In the genomic region with DNA sequence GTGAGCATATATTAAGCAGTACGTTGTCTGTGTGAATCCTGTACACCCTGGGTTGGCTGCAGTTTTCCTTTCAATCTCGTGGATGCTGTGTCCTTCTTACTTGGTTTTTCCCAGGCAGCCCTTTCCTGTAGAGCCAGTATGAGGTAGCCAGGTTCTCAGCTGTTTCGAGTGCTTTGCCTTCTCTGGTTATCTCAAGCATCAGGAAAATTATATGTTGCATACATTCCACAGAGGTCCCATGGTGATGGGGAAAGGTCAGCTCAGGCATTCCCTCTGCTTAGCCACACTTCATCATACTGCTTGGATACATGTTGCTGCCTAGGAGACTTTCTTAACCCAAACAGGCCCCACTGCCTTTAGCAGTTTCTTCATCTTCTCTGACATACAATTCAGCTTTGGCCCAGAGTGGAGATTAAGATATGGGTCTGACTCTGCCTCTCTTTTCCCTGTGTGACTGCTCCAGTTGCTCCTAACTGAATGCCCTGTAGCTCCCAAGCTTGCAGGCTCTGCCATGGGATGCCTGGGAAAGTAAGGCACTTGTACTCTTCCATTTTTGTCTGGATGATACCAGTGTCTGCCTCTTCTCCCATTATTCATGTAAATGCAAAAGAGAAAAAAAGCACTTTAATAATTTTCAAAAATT, we compare ENCODE assay signal across 14 cellular contexts. TPM values are rescaled to one million over a fixed set of nuclear protein-coding genes. Genes with fewer than 3 reads are reported as not detected.
DNase-seq lines count a peak whose midpoint lies in the region; ATAC-seq, FAIRE-seq and TF ChIP-seq lines count a peak whose summit lies in the region.
"Had no signal": no experiment of that assay in that cellular context is flagged by ENCODE, and none has a peak within 500 bp of the region (broad histone marks: within the 10 kb centered on the region; RNA-seq: fewer than 3 reads in every experiment).

No MANE protein-coding gene starts in this region.

- peak overlapping the region; percentile 52 to 76 (median 68) for H3K4me3 Mint-ChIP-seq in brain
- H3K4me3 Mint-ChIP-seq in activated naive CD8-positive, alpha-beta T cell treated with anti-CD3 and anti-CD28 coated beads, Interleukin-2, amount 50 U/mL, for 24 hours = no peak overlapping the region
- no peak overlapping the region for H3K4me3 Mint-ChIP-seq in CD8-positive, alpha-beta T cell
- H3K4me3 Mint-ChIP-seq: activated T-cell treated with anti-CD3 and anti-CD28 coated beads, Interleukin-2, amount 50 U/mL, for 72 hours; stimulated activated effector memory CD8-positive, alpha-beta T cell treated with anti-CD3 and anti-CD28 coated beads, Interleukin-12 subunit alpha, Interleukin-12 subunit beta, amount 100 ng/mL, for 72 hours; T-helper 1 cell treated with Interleukin-12 subunit alpha and Interleukin-12 subunit beta and Interleukin-4 antibody, amounts not matched to agents 30 μg/mL and 1 μg/mL, for 36 hours had no signal

- DNase-seq in A549 (ENCODE audit: low read depth in 1 of 2, low spot score in 1 of 2) (peak in 1 of 2 experiments; percentile 28), HS-27A (ENCODE audit: low read depth) (peak; percentile 71), left lung (no peak), omental fat pad (ENCODE audit: low spot score) (no peak)
- no peak for DNase-seq in activated naive CD8-positive, alpha-beta T cell treated with anti-CD3 and anti-CD28 coated beads, Interleukin-2, amount 50 U/mL, for 24 hours
- no peak for DNase-seq in activated effector memory CD4-positive, alpha-beta T cell treated with Interleukin-2 at 50 U/mL for 16 hours
- no peak for DNase-seq in CD8-positive, alpha-beta T cell
- DNase-seq: activated T-cell treated with anti-CD3 and anti-CD28 coated beads, Interleukin-2, amount 50 U/mL, for 72 hours; NCI-H187 treated with DMSO at 0.1 percent for 48 hours; small intestine had no signal

- POLR2A ChIA-PET in A549 (lab: Yijun Ruan, JAX) = interaction anchor here (1.1 to 1.5 kb wide), 2 partner anchors 10 to 12 kb away, joined by 3 to 6 read pairs; a partner anchor contains a TSS
- POLR2A ChIA-PET in CD8-positive, alpha-beta T cell (lab: Charles Lee) = no interaction called here

- H3K4me1 Mint-ChIP-seq in brain = peaks cover 83% of the 10 kb centered on the region
- peaks cover 5% of the 10 kb centered on the region for H3K4me1 Mint-ChIP-seq in activated naive CD8-positive, alpha-beta T cell treated with anti-CD3 and anti-CD28 coated beads, Interleukin-2, amount 50 U/mL, for 24 hours
- peaks cover 5% of the 10 kb centered on the region for H3K4me1 Mint-ChIP-seq in CD8-positive, alpha-beta T cell (ENCODE audit: low read depth)
- H3K4me1 Mint-ChIP-seq: stimulated activated effector memory CD8-positive, alpha-beta T cell treated with anti-CD3 and anti-CD28 coated beads, Interleukin-12 subunit alpha, Interleukin-12 subunit beta, amount 100 ng/mL, for 72 hours had no signal

- peaks cover 0 to 4% (median 3%) of the 10 kb centered on the region in 5 experiments for H3K9me3 Mint-ChIP-seq in brain
- no peaks in the 10 kb centered on the region for H3K9me3 Mint-ChIP-seq in activated naive CD8-positive, alpha-beta T cell treated with anti-CD3 and anti-CD28 coated beads, Interleukin-2, amount 50 U/mL, for 24 hours
- H3K9me3 Mint-ChIP-seq in CD8-positive, alpha-beta T cell = no peaks in the 10 kb centered on the region
- H3K9me3 Mint-ChIP-seq: T-helper 1 cell treated with Interleukin-12 subunit alpha and Interleukin-12 subunit beta and Interleukin-4 antibody, amounts not matched to agents 30 μg/mL and 1 μg/mL, for 36 hours had no signal

- no peak for TF ChIP-seq POLR2A in A549 (IDR thresholded peaks at IDR 0.05; ENCODE audit: low read length)

- peak overlapping the region; percentile 77 for H3K4me2 ChIP-seq in A549
- H3K4me2 ChIP-seq: BLaER1 had no signal

- H3K27ac ChIP-seq in A549 (peak overlapping the region; percentile 62 to 84), left lung (peak overlapping the region; percentile 10 to 28)
- no peak overlapping the region for H3K27ac ChIP-seq in CD8-positive, alpha-beta T cell (ENCODE audit: low read depth, low read length)
- H3K27ac ChIP-seq: BLaER1 had no signal

- H3K36me3 Mint-ChIP-seq in brain = peaks cover 4% of the 10 kb centered on the region
- no peaks in the 10 kb centered on the region for H3K36me3 Mint-ChIP-seq in activated naive CD8-positive, alpha-beta T cell treated with anti-CD3 and anti-CD28 coated beads, Interleukin-2, amount 50 U/mL, for 24 hours (ENCODE audit: low read depth)
- no peaks in the 10 kb centered on the region for H3K36me3 Mint-ChIP-seq in CD8-positive, alpha-beta T cell
- H3K36me3 Mint-ChIP-seq: stimulated activated effector memory CD8-positive, alpha-beta T cell treated with anti-CD3 and anti-CD28 coated beads, Interleukin-12 subunit alpha, Interleukin-12 subunit beta, amount 100 ng/mL, for 72 hours had no signal

- no peaks in the 10 kb centered on the region for H3K27me3 Mint-ChIP-seq in brain
- peaks cover 51% of the 10 kb centered on the region for H3K27me3 Mint-ChIP-seq in activated naive CD8-positive, alpha-beta T cell treated with anti-CD3 and anti-CD28 coated beads, Interleukin-2, amount 50 U/mL, for 24 hours
- H3K27me3 Mint-ChIP-seq in CD8-positive, alpha-beta T cell (ENCODE audit: low read depth) = no peaks in the 10 kb centered on the region

- no peak for TF ChIP-seq RAD21 in A549 (conservative IDR thresholded peaks at IDR 0.05 in 1 of 2, IDR thresholded peaks at IDR 0.05 in 1 of 2)

- H3K36me3 ChIP-seq in left lung = no peaks in the 10 kb centered on the region
- no peaks in the 10 kb centered on the region for H3K36me3 ChIP-seq in CD8-positive, alpha-beta T cell (ENCODE audit: insufficient read depth, low read length)
- H3K36me3 ChIP-seq: BLaER1 had no signal

- ATAC-seq in A549 (peak; percentile 71 to 84), left lung (peak; percentile 85), omental fat pad (ENCODE audit: low FRiP score) (no peak)
- no peak for ATAC-seq in activated naive CD8-positive, alpha-beta T cell treated with anti-CD3 and anti-CD28 coated beads, Interleukin-2, amount 50 U/mL, for 24 hours
- ATAC-seq in CD8-positive, alpha-beta T cell = no peak
- ATAC-seq: activated T-cell treated with anti-CD3 and anti-CD28 coated beads, Interleukin-2, amount 50 U/mL, for 72 hours; stimulated activated effector memory CD8-positive, alpha-beta T cell treated with anti-CD3 and anti-CD28 coated beads, Interleukin-12 subunit alpha, Interleukin-12 subunit beta, amount 100 ng/mL, for 72 hours had no signal

- FAIRE-seq in A549 (lab: Jason Lieb, UNC) = no peak
- FAIRE-seq: small intestine had no signal

- 11% methylated on average over 3 of the region's 3 CpGs for WGBS in A549 (ENCODE audit: missing lambda C conversion rate)

- no peak for TF ChIP-seq EP300 in A549 (IDR thresholded peaks at IDR 0.05)

- H3K27ac Mint-ChIP-seq in brain = peak overlapping the region in 4 of 5 experiments; percentile 34 to 91 (median 66)
- no peak overlapping the region for H3K27ac Mint-ChIP-seq in activated naive CD8-positive, alpha-beta T cell treated with anti-CD3 and anti-CD28 coated beads, Interleukin-2, amount 50 U/mL, for 24 hours
- no peak overlapping the region for H3K27ac Mint-ChIP-seq in CD8-positive, alpha-beta T cell
- H3K27ac Mint-ChIP-seq: activated T-cell treated with anti-CD3 and anti-CD28 coated beads, Interleukin-2, amount 50 U/mL, for 72 hours; stimulated activated effector memory CD8-positive, alpha-beta T cell treated with anti-CD3 and anti-CD28 coated beads, Interleukin-12 subunit alpha, Interleukin-12 subunit beta, amount 100 ng/mL, for 72 hours; T-helper 1 cell treated with Interleukin-12 subunit alpha and Interleukin-12 subunit beta and Interleukin-4 antibody, amounts not matched to agents 30 μg/mL and 1 μg/mL, for 36 hours had no signal

- peak overlapping the region; percentile 8; the same call in 1 of the 3 replicates for H3K4me3 ChIP-seq in A549
- H3K4me3 ChIP-seq in left lung = no peak overlapping the region
- no peak overlapping the region for H3K4me3 ChIP-seq in CD8-positive, alpha-beta T cell (ENCODE audit: low read depth, low read length)
- H3K4me3 ChIP-seq: BLaER1 had no signal

- H3K9me3 ChIP-seq in A549 (no peaks in the 10 kb centered on the region), left lung (no peaks in the 10 kb centered on the region)
- H3K9me3 ChIP-seq in CD8-positive, alpha-beta T cell (ENCODE audit: low read length) = no peaks in the 10 kb centered on the region
- H3K9me3 ChIP-seq: BLaER1 had no signal

- H3K4me1 ChIP-seq in A549 = peaks cover 85% of the 10 kb centered on the region
- peaks cover 0 to 12% of the 10 kb centered on the region in 2 donors for H3K4me1 ChIP-seq in left lung
- peaks cover under 1% of the 10 kb centered on the region for H3K4me1 ChIP-seq in CD8-positive, alpha-beta T cell (ENCODE audit: insufficient read depth, low read length)

- CTCF ChIA-PET in A549 (lab: Yijun Ruan, JAX) = interaction anchor here (1.0 to 6.2 kb wide), 4 partner anchors 11 to 247 kb away, joined by 3 to 39 read pairs (median 3); a partner anchor contains a TSS
- CTCF ChIA-PET in CD8-positive, alpha-beta T cell (lab: Charles Lee) = interaction anchor here (1.1 kb wide), 1 partner anchor 12 kb away, joined by 4 read pairs; no protein-coding TSS in a partner anchor

- TF ChIP-seq CTCF in A549 (IDR thresholded peaks at IDR 0.05) = no peak
- no peak for TF ChIP-seq CTCF in brain (conservative IDR thresholded peaks at IDR 0.05)
- TF ChIP-seq CTCF in left lung (IDR thresholded peaks at IDR 0.05) = no peak
- no peak for TF ChIP-seq CTCF in omental fat pad (IDR thresholded peaks at IDR 0.05)
- no peak for TF ChIP-seq CTCF in CD8-positive, alpha-beta T cell (IDR thresholded peaks at IDR 0.05)

- intact Hi-C loops in left lung (cut with DNase I) = no loop called here
- intact Hi-C loops in CD8-positive, alpha-beta T cell (cut with DNase I, micrococcal nuclease) = no loop called here

- no peaks in the 10 kb centered on the region for H3K27me3 ChIP-seq in left lung
- H3K27me3 ChIP-seq in CD8-positive, alpha-beta T cell (ENCODE audit: insufficient read depth, low read length) = no peaks in the 10 kb centered on the region
- H3K27me3 ChIP-seq: BLaER1 had no signal

TF ChIP-seq in A549, 52 proteins besides CTCF, POLR2A, EP300 and RAD21 (continues in another document):
- TF ChIP-seq POLR2AphosphoS2 (conservative IDR thresholded peaks at IDR 0.05; ENCODE audit: low read length) = no peak

RNA-seq across cellular contexts. Expression of a gene that starts 11.3 kb away (rescaled TPM):
- polyA plus RNA-seq in A549 (2011; rRNA removed) = 59.7 and 96.3 TPM in 2 replicates
- polyA plus RNA-seq in A549 (2012; cell fraction: cytosol; rRNA removed) = 17.3 and 18.2 TPM in 2 replicates
- polyA plus RNA-seq in A549 (2012; cell fraction: nucleus; rRNA removed) = 9.6 and 10.5 TPM in 2 replicates
- 37.9 to 46.3 TPM (median 44.8 TPM) in 3 replicates for polyA plus RNA-seq in A549 (2017; fragmentation: RNase III; extraction: RNeasy Plus Mini Kit Qiagen cat#74134 plus additional on column Dnase treatment)
- polyA minus RNA-seq in A549 (2011; rRNA and poly(A)+ RNA removed) = 21.9 and 23.5 TPM in 2 replicates
- polyA plus RNA-seq in brain (ENCODE audit: insufficient read depth, low read depth, low replicate concordance) = 37.4 TPM
- 10 to 100 TPM; 27.3 to 32.4 TPM for total RNA-seq in left lung
- 100 to 1,000 TPM in 2 of 4 donors, 10 to 100 TPM in 2; 62.2 to 149 (median 92.6) TPM for total RNA-seq in omental fat pad
- total RNA-seq in CD8-positive, alpha-beta T cell = under 1 TPM; 0.30 to 0.36 TPM

Comparison
In these comparisons a context has a peak if more than half of its experiments do, and no peak if none do; other contexts are left out.
1. ATAC-seq: peak in A549 (2 of 2) and left lung (single experiment); none in omental fat pad (single experiment), activated naive CD8-positive, alpha-beta T cell treated with anti-CD3 and anti-CD28 coated beads, Interleukin-2, amount 50 U/mL, for 24 hours (single experiment) and CD8-positive, alpha-beta T cell (single experiment).
2. H3K27ac Mint-ChIP-seq: peak in brain (4 of 5); none in activated naive CD8-positive, alpha-beta T cell treated with anti-CD3 and anti-CD28 coated beads, Interleukin-2, amount 50 U/mL, for 24 hours (single experiment) and CD8-positive, alpha-beta T cell (single experiment).
3. H3K4me3 Mint-ChIP-seq: peak in brain (5 of 5); none in activated naive CD8-positive, alpha-beta T cell treated with anti-CD3 and anti-CD28 coated beads, Interleukin-2, amount 50 U/mL, for 24 hours (single experiment) and CD8-positive, alpha-beta T cell (single experiment).
4. RNA of a gene that starts 11.3 kb away (total RNA-seq): 62.2 to 149 TPM in omental fat pad and 27.3 to 32.4 TPM in left lung; 0.30 to 0.36 TPM in CD8-positive, alpha-beta T cell; every median in the first group is over 10 times any median in the second.